In the genomic region with DNA sequence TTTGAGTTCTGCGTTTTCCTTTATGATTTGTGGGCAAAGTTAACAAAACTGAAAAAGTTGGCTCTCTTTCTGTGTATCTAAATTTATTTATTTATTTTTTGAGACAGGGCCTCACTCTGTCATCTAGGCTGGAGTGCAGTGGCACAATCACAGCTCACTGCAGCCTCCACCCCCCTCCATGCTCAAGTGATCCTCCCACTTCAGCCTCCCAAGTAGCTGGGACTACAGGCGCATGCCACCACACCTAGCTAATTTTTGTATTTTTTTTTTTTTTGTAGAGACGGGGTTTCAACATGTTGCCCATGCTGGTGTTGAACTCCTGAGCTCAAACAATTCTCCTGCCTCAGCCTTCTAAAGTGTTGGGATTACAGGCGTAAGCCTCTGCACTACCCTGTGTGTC, we compare ENCODE assay signal across 2 cellular contexts. TPM values are rescaled to one million over a fixed set of nuclear protein-coding genes. Genes with fewer than 3 reads are reported as not detected.
"Had no signal": no experiment of that assay in that cellular context is flagged by ENCODE, and none has a peak within 500 bp of the region (broad histone marks: within the 10 kb centered on the region; RNA-seq: fewer than 3 reads in every experiment).

No MANE protein-coding gene starts in this region.

RNA-seq across cellular contexts. Expression of gene SLC47A1, which starts 6.7 kb away (rescaled TPM):
- total RNA-seq: natural killer cell treated with Interleukin-12 subunit alpha and Interleukin-12 subunit beta and Interleukin-15 and Interleukin-18, amount 100 ng/mL, for 72 hours had no signal
- polyA plus RNA-seq: neural cell had no signal
